ENCODE assay signal across 1 cellular context in the genomic region with DNA sequence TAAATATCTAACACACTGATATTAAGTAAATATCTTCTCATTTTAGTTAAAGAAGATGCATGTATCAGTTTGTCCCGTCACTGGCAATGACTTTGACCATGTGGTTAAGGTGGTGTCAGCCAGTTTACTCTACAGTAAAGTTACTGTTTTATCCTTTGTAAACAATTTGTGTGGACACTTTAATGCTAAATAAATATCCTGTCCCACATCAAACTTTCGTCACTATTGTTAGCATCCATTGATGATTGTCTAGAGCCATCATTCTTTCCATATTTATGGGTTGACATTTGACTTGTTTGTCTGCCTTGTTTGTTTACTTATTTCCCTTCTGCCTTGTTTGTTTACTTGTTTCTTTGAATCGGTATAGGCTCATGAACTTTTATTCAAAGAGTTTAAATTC.
TF ChIP-seq lines count a peak whose summit lies in the region.

No MANE protein-coding gene starts in this region.

TF ChIP-seq in HepG2, 621 proteins besides CTCF, POLR2A, EP300 and RAD21 (continued from another document and continues in another):
- TF ChIP-seq ZNF275 (CRISPR knock-in tag; IDR thresholded peaks at IDR 0.05; ENCODE audit: borderline replicate concordance) (no peak), TARDBP (CRISPR knock-in tag; IDR thresholded peaks at IDR 0.05) (no peak), ZNF337 (CRISPR knock-in tag; IDR thresholded peaks at IDR 0.05; ENCODE audit: borderline replicate concordance, low read depth) (no peak), ZNF597 (CRISPR knock-in tag; IDR thresholded peaks at IDR 0.05) (no peak), MTA3 (CRISPR knock-in tag; IDR thresholded peaks at IDR 0.05) (no peak), ZNF180 (CRISPR knock-in tag; IDR thresholded peaks at IDR 0.05; ENCODE audit: borderline replicate concordance, low read depth) (no peak), ZNF20 (CRISPR knock-in tag; IDR thresholded peaks at IDR 0.05) (no peak), RAD51 (IDR thresholded peaks at IDR 0.05; ENCODE audit: borderline replicate concordance) (no peak), THAP9 (CRISPR knock-in tag; IDR thresholded peaks at IDR 0.05; ENCODE audit: borderline replicate concordance) (no peak), ZNF350 (CRISPR knock-in tag; IDR thresholded peaks at IDR 0.05; ENCODE audit: borderline replicate concordance, low read depth) (no peak), PHF8 (CRISPR knock-in tag; IDR thresholded peaks at IDR 0.05) (no peak), FOSL1 (CRISPR knock-in tag; IDR thresholded peaks at IDR 0.05; ENCODE audit: borderline replicate concordance) (no peak), ZC3H13 (CRISPR knock-in tag; IDR thresholded peaks at IDR 0.05) (no peak), FOXO1 (CRISPR knock-in tag; IDR thresholded peaks at IDR 0.05) (peak; percentile 65; the same call in 1 of the 2 replicates), MXD4 (CRISPR knock-in tag; IDR thresholded peaks at IDR 0.05) (no peak), RBFOX2 (IDR thresholded peaks at IDR 0.05; ENCODE audit: low read depth, low read length) (no peak), ZNF670 (CRISPR knock-in tag; IDR thresholded peaks at IDR 0.05; ENCODE audit: borderline replicate concordance) (no peak), ZNF224 (CRISPR knock-in tag; IDR thresholded peaks at IDR 0.05) (no peak), ZNF30 (CRISPR knock-in tag; IDR thresholded peaks at IDR 0.05) (no peak), ZZZ3 (CRISPR knock-in tag; IDR thresholded peaks at IDR 0.05; ENCODE audit: borderline replicate concordance) (no peak), PHB2 (IDR thresholded peaks at IDR 0.05; ENCODE audit: partially characterized antibody) (no peak), KDM4B (CRISPR knock-in tag; IDR thresholded peaks at IDR 0.05) (no peak), GLMP (CRISPR knock-in tag; IDR thresholded peaks at IDR 0.05; ENCODE audit: borderline replicate concordance) (no peak), ZNF891 (CRISPR knock-in tag; IDR thresholded peaks at IDR 0.05) (no peak), TEF (CRISPR knock-in tag; IDR thresholded peaks at IDR 0.05) (no peak), TBX2 (CRISPR knock-in tag; IDR thresholded peaks at IDR 0.05; ENCODE audit: borderline replicate concordance) (no peak), ZNF232 (CRISPR knock-in tag; IDR thresholded peaks at IDR 0.05; ENCODE audit: borderline replicate concordance) (no peak), RELA (CRISPR knock-in tag; IDR thresholded peaks at IDR 0.05) (no peak), ZMYM3 (CRISPR knock-in tag; IDR thresholded peaks at IDR 0.05) (no peak), ZSCAN12 (CRISPR knock-in tag; IDR thresholded peaks at IDR 0.05) (no peak), KAT7 (CRISPR knock-in tag; IDR thresholded peaks at IDR 0.05; ENCODE audit: borderline replicate concordance) (no peak), HMGXB4 (CRISPR knock-in tag; IDR thresholded peaks at IDR 0.05; ENCODE audit: borderline replicate concordance in 1 of 2, low read depth in 1 of 2) (peak in 1 of 2 experiments; percentile 38; a peak in 1 of 4 replicates), SNAPC2 (CRISPR knock-in tag; IDR thresholded peaks at IDR 0.05) (no peak), SSRP1 (CRISPR knock-in tag; IDR thresholded peaks at IDR 0.05) (no peak), ZNF484 (CRISPR knock-in tag; IDR thresholded peaks at IDR 0.05; ENCODE audit: borderline replicate concordance, low read depth) (no peak), MTERF4 (CRISPR knock-in tag; IDR thresholded peaks at IDR 0.05) (no peak), GTF3A (CRISPR knock-in tag; conservative IDR thresholded peaks at IDR 0.05) (no peak), ZNF775 (CRISPR knock-in tag; IDR thresholded peaks at IDR 0.05; ENCODE audit: borderline replicate concordance) (no peak)
- TF ChIP-seq, protein P1, sequence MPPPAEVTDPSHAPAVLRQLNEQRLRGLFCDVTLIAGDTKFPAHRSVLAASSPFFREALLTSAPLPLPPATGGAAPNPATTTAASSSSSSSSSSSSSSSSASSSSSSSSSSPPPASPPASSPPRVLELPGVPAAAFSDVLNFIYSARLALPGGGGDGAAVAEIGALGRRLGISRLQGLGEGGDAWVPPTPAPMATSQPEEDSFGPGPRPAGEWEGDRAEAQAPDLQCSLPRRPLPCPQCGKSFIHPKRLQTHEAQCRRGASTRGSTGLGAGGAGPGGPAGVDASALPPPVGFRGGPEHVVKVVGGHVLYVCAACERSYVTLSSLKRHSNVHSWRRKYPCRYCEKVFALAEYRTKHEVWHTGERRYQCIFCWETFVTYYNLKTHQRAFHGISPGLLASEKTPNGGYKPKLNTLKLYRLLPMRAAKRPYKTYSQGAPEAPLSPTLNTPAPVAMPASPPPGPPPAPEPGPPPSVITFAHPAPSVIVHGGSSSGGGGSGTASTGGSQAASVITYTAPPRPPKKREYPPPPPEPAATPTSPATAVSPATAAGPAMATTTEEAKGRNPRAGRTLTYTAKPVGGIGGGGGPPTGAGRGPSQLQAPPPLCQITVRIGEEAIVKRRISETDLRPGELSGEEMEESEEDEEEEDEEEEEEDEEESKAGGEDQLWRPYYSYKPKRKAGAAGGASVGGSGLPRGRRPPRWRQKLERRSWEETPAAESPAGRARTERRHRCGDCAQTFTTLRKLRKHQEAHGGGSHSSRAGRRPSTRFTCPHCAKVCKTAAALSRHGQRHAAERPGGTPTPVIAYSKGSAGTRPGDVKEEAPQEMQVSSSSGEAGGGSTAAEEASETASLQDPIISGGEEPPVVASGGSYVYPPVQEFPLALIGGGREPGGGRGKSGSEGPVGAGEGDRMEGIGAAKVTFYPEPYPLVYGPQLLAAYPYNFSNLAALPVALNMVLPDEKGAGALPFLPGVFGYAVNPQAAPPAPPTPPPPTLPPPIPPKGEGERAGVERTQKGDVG (CRISPR knock-in tag; IDR thresholded peaks at IDR 0.05; ENCODE audit: borderline replicate concordance): no peak
- TF ChIP-seq, protein P2, sequence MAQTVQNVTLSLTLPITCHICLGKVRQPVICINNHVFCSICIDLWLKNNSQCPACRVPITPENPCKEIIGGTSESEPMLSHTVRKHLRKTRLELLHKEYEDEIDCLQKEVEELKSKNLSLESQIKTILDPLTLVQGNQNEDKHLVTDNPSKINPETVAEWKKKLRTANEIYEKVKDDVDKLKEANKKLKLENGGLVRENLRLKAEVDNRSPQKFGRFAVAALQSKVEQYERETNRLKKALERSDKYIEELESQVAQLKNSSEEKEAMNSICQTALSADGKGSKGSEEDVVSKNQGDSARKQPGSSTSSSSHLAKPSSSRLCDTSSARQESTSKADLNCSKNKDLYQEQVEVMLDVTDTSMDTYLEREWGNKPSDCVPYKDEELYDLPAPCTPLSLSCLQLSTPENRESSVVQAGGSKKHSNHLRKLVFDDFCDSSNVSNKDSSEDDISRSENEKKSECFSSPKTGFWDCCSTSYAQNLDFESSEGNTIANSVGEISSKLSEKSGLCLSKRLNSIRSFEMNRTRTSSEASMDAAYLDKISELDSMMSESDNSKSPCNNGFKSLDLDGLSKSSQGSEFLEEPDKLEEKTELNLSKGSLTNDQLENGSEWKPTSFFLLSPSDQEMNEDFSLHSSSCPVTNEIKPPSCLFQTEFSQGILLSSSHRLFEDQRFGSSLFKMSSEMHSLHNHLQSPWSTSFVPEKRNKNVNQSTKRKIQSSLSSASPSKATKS (CRISPR knock-in tag; IDR thresholded peaks at IDR 0.05): no peak
- TF ChIP-seq, protein P3, sequence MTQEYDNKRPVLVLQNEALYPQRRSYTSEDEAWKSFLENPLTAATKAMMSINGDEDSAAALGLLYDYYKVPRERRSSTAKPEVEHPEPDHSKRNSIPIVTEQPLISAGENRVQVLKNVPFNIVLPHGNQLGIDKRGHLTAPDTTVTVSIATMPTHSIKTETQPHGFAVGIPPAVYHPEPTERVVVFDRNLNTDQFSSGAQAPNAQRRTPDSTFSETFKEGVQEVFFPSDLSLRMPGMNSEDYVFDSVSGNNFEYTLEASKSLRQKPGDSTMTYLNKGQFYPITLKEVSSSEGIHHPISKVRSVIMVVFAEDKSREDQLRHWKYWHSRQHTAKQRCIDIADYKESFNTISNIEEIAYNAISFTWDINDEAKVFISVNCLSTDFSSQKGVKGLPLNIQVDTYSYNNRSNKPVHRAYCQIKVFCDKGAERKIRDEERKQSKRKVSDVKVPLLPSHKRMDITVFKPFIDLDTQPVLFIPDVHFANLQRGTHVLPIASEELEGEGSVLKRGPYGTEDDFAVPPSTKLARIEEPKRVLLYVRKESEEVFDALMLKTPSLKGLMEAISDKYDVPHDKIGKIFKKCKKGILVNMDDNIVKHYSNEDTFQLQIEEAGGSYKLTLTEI (CRISPR knock-in tag; conservative IDR thresholded peaks at IDR 0.05): no peak
